In genomic region chr7:131896189-131896855, GRCh38 we compare ENCODE assay signal across 21 cellular contexts.
DNase-seq lines count a peak whose midpoint lies in the region; ATAC-seq lines count a peak whose summit lies in the region.
"Had no signal": no experiment of that assay in that cellular context is flagged by ENCODE, and none has a peak within 500 bp of the region (broad histone marks: within the 10 kb centered on the region; RNA-seq: fewer than 3 reads in every experiment).

No MANE protein-coding gene starts in this region.

- H3K79me2 ChIP-seq in trophoblast cell (ENCODE audit: control insufficient read depth, insufficient read depth, low read length, poor library complexity): no peaks in the 10 kb centered on the region

- WGBS in trophoblast cell (ENCODE audit: extremely low coverage, insufficient coverage, insufficient read length): no CpG with 5 or more reads among the region's 7 CpGs

- H2AFZ ChIP-seq in trophoblast cell (ENCODE audit: insufficient read depth, low read length, poor library complexity): no peak overlapping the region

- H3K27me3 Mint-ChIP-seq in activated naive CD8-positive, alpha-beta T cell treated with anti-CD3 and anti-CD28 coated beads for 36 hours: peaks cover 23% of the 10 kb centered on the region
- H3K27me3 Mint-ChIP-seq in activated naive CD8-positive, alpha-beta T cell treated with anti-CD3 and anti-CD28 coated beads, Interleukin-2, amount 50 U/mL, for 24 hours: peaks cover 6% of the 10 kb centered on the region

- no peak overlapping the region for H3K4me3 Mint-ChIP-seq in activated naive CD8-positive, alpha-beta T cell treated with anti-CD3 and anti-CD28 coated beads for 36 hours
- no peak overlapping the region for H3K4me3 Mint-ChIP-seq in activated naive CD8-positive, alpha-beta T cell treated with anti-CD3 and anti-CD28 coated beads, Interleukin-2, amount 50 U/mL, for 24 hours
- H3K4me3 Mint-ChIP-seq: activated CD4-positive, alpha-beta T cell treated with anti-CD3 and anti-CD28 coated beads, Interleukin-2, amount 10 ng/mL, durations not matched to agents 24 days and 14 days; activated naive CD4-positive, alpha-beta T cell treated with anti-CD3 and anti-CD28 coated beads, Interleukin-2, amount 10 ng/mL, durations not matched to agents 7 days and 5 days; immature natural killer cell; memory B cell had no signal

- H3K23ac ChIP-seq in trophoblast cell (ENCODE audit: low read length): no peak overlapping the region

- no peak overlapping the region for H2BK5ac ChIP-seq in trophoblast cell (ENCODE audit: low read depth, low read length, poor library complexity)

- H3K18ac ChIP-seq in trophoblast cell (ENCODE audit: low read length): no peak overlapping the region

- DNase-seq in NCI-H1417 (lab: John Stamatoyannopoulos, UW): peak in 2 of 3 experiments; percentile 26 to 83
- DNase-seq in NCI-H1417 treated with DMSO at 0.1 percent for 48 hours (lab: John Stamatoyannopoulos, UW): no peak
- peak; percentile 64 for DNase-seq in NT2/D1 (ENCODE audit: low read depth, low spot score)
- DNase-seq in epithelial cell of prostate (ENCODE audit: low read depth, low spot score): no peak
- peak; percentile 88 for DNase-seq in renal cortical epithelial cell (ENCODE audit: low read depth)
- DNase-seq in activated naive CD8-positive, alpha-beta T cell treated with anti-CD3 and anti-CD28 coated beads for 36 hours: no peak
- no peak for DNase-seq in activated naive CD8-positive, alpha-beta T cell treated with anti-CD3 and anti-CD28 coated beads, Interleukin-2, amount 50 U/mL, for 24 hours
- DNase-seq in trophoblast cell: no peak
- DNase-seq: activated CD4-positive, alpha-beta T cell treated with anti-CD3 and anti-CD28 coated beads, Interleukin-2, amount 10 ng/mL, durations not matched to agents 24 days and 14 days; activated naive CD4-positive, alpha-beta T cell treated with anti-CD3 and anti-CD28 coated beads, Interleukin-2, amount 10 ng/mL, durations not matched to agents 7 days and 5 days; effector CD4-positive, alpha-beta T cell; GOT3; immature natural killer cell; stimulated activated CD4-positive, alpha-beta T cell treated with anti-CD3 and anti-CD28 coated beads, Interleukin-4, amount 100 ng/mL, for 1 hour; stimulated activated CD8-positive, alpha-beta memory T cell treated with anti-CD3 and anti-CD28 coated beads, Interleukin-4, amount 100 ng/mL, for 48 hours had no signal

- H3K4me1 Mint-ChIP-seq in activated naive CD8-positive, alpha-beta T cell treated with anti-CD3 and anti-CD28 coated beads for 36 hours: peaks cover 2% of the 10 kb centered on the region
- H3K4me1 Mint-ChIP-seq in activated naive CD8-positive, alpha-beta T cell treated with anti-CD3 and anti-CD28 coated beads, Interleukin-2, amount 50 U/mL, for 24 hours: no peaks in the 10 kb centered on the region
- H3K4me1 Mint-ChIP-seq: activated naive CD4-positive, alpha-beta T cell treated with anti-CD3 and anti-CD28 coated beads, Interleukin-2, amount 10 ng/mL, durations not matched to agents 7 days and 5 days; memory B cell had no signal

- H3K4me1 ChIP-seq in NT2/D1 (ENCODE audit: insufficient read depth, insufficient read length) (peaks cover 3% of the 10 kb centered on the region), trophoblast cell (ENCODE audit: control insufficient read depth in 1 of 2, insufficient read depth in 2 of 2, low read length in 2 of 2) (peaks cover 0 to 2% of the 10 kb centered on the region in 2 experiments)

- no peak overlapping the region for H2AK5ac ChIP-seq in trophoblast cell (ENCODE audit: low read length)

- no peak overlapping the region for H3K27ac Mint-ChIP-seq in activated naive CD8-positive, alpha-beta T cell treated with anti-CD3 and anti-CD28 coated beads for 36 hours
- H3K27ac Mint-ChIP-seq in activated naive CD8-positive, alpha-beta T cell treated with anti-CD3 and anti-CD28 coated beads, Interleukin-2, amount 50 U/mL, for 24 hours: no peak overlapping the region
- H3K27ac Mint-ChIP-seq: activated CD4-positive, alpha-beta T cell treated with anti-CD3 and anti-CD28 coated beads, Interleukin-2, amount 10 ng/mL, durations not matched to agents 24 days and 14 days; activated naive CD4-positive, alpha-beta T cell treated with anti-CD3 and anti-CD28 coated beads, Interleukin-2, amount 10 ng/mL, durations not matched to agents 7 days and 5 days; immature natural killer cell; memory B cell had no signal

- no peaks in the 10 kb centered on the region for H3K79me1 ChIP-seq in trophoblast cell (ENCODE audit: low read length)

- H3K36me3 ChIP-seq in NT2/D1 (ENCODE audit: insufficient read depth, insufficient read length, low read length): no peaks in the 10 kb centered on the region
- H3K36me3 ChIP-seq in trophoblast cell (ENCODE audit: control insufficient read depth in 1 of 2, insufficient read depth in 2 of 2, low read length in 2 of 2): no peaks in the 10 kb centered on the region
- H3K36me3 ChIP-seq: cardiac muscle cell, neutrophil, thoracic aorta had no signal

- H3K4me2 ChIP-seq in trophoblast cell (ENCODE audit: low read length): no peak overlapping the region

- H2BK120ac ChIP-seq in trophoblast cell (ENCODE audit: insufficient read depth, low read length, poor library complexity): no peak overlapping the region

- no peak overlapping the region for H3K4me3 ChIP-seq in NT2/D1 (ENCODE audit: insufficient read length, low read depth)
- no peak overlapping the region for H3K4me3 ChIP-seq in trophoblast cell (ENCODE audit: low read depth, low read length)
- H3K4me3 ChIP-seq: cardiac muscle cell, thoracic aorta had no signal

- H3K9ac ChIP-seq in NT2/D1 (ENCODE audit: insufficient read length, low read depth): no peak overlapping the region
- no peak overlapping the region for H3K9ac ChIP-seq in trophoblast cell (ENCODE audit: low read length)

- no peak for ATAC-seq in activated naive CD8-positive, alpha-beta T cell treated with anti-CD3 and anti-CD28 coated beads, Interleukin-2, amount 50 U/mL, for 24 hours
- ATAC-seq: sciatic nerve had no signal

- H4K8ac ChIP-seq in trophoblast cell (ENCODE audit: low read depth, low read length): no peak overlapping the region

- no peaks in the 10 kb centered on the region for H3K36me3 Mint-ChIP-seq in activated naive CD8-positive, alpha-beta T cell treated with anti-CD3 and anti-CD28 coated beads for 36 hours
- H3K36me3 Mint-ChIP-seq in activated naive CD8-positive, alpha-beta T cell treated with anti-CD3 and anti-CD28 coated beads, Interleukin-2, amount 50 U/mL, for 24 hours (ENCODE audit: low read depth): no peaks in the 10 kb centered on the region
- H3K36me3 Mint-ChIP-seq: activated naive CD4-positive, alpha-beta T cell treated with anti-CD3 and anti-CD28 coated beads, Interleukin-2, amount 10 ng/mL, durations not matched to agents 7 days and 5 days; immature natural killer cell; memory B cell had no signal

- H3K4ac ChIP-seq in trophoblast cell (ENCODE audit: low read depth, low read length): no peak overlapping the region

- no peak overlapping the region for H4K12ac ChIP-seq in trophoblast cell (ENCODE audit: low read depth, low read length)

- H2BK12ac ChIP-seq in trophoblast cell (ENCODE audit: low read length): no peak overlapping the region

- peaks cover 6% of the 10 kb centered on the region; the same call in 1 of the 2 replicates for H3K9me3 ChIP-seq in NT2/D1 (ENCODE audit: insufficient read depth, low read length)
- H3K9me3 ChIP-seq in trophoblast cell (ENCODE audit: insufficient read depth, low read depth, low read length): no peaks in the 10 kb centered on the region
- H3K9me3 ChIP-seq: neutrophil, thoracic aorta had no signal

- H3K27ac ChIP-seq in epithelial cell of prostate: peak overlapping the region; percentile 28
- H3K27ac ChIP-seq in trophoblast cell (ENCODE audit: low read depth, low read length): no peak overlapping the region
- H3K27ac ChIP-seq: 22Rv1, cardiac muscle cell, neutrophil, thoracic aorta had no signal

- no peak overlapping the region for H4K91ac ChIP-seq in trophoblast cell (ENCODE audit: low read depth, low read length)

- H3K9me3 Mint-ChIP-seq in activated naive CD8-positive, alpha-beta T cell treated with anti-CD3 and anti-CD28 coated beads for 36 hours: no peaks in the 10 kb centered on the region
- H3K9me3 Mint-ChIP-seq in activated naive CD8-positive, alpha-beta T cell treated with anti-CD3 and anti-CD28 coated beads, Interleukin-2, amount 50 U/mL, for 24 hours: no peaks in the 10 kb centered on the region
- H3K9me3 Mint-ChIP-seq: activated CD4-positive, alpha-beta T cell treated with anti-CD3 and anti-CD28 coated beads, Interleukin-2, amount 10 ng/mL, durations not matched to agents 24 days and 14 days; activated naive CD4-positive, alpha-beta T cell treated with anti-CD3 and anti-CD28 coated beads, Interleukin-2, amount 10 ng/mL, durations not matched to agents 7 days and 5 days had no signal

- H3K27me3 ChIP-seq in NT2/D1 (ENCODE audit: insufficient read depth, insufficient read length): peaks cover 91% of the 10 kb centered on the region
- H3K27me3 ChIP-seq in trophoblast cell (ENCODE audit: insufficient read depth, low read length): peaks cover 9% of the 10 kb centered on the region
- H3K27me3 ChIP-seq: cardiac muscle cell, neutrophil had no signal

- no peak overlapping the region for H3K14ac ChIP-seq in trophoblast cell (ENCODE audit: low read length)

Comparison
In these comparisons a context has a peak if more than half of its experiments do, and no peak if none do; other contexts are left out.
1. DNase-seq: peak in NCI-H1417 (2 of 3), NT2/D1 (single experiment) and renal cortical epithelial cell (single experiment); none in NCI-H1417 treated with DMSO at 0.1 percent for 48 hours (single experiment), epithelial cell of prostate (single experiment), activated naive CD8-positive, alpha-beta T cell treated with anti-CD3 and anti-CD28 coated beads for 36 hours (single experiment), activated naive CD8-positive, alpha-beta T cell treated with anti-CD3 and anti-CD28 coated beads, Interleukin-2, amount 50 U/mL, for 24 hours (single experiment) and trophoblast cell (0 of 2).